ENCODE assay signal across 32 cellular contexts in genomic region chr2:181340891-181341290, GRCh38.
"Had no signal": no experiment of that assay in that cellular context is flagged by ENCODE, and none has a peak within 500 bp of the region (broad histone marks: within the 10 kb centered on the region; RNA-seq: fewer than 3 reads in every experiment).

No MANE protein-coding gene starts in this region.

- H3K27me3 ChIP-seq: brain microvascular endothelial cell, dorsolateral prefrontal cortex, gastrocnemius medialis, heart left ventricle had no signal

- H3K9me3 Mint-ChIP-seq: activated T-cell treated with anti-CD3 and anti-CD28 coated beads, Interleukin-2, amount 50 U/mL, for 4 hours; dendritic cell treated with granulocyte-macrophage colony-stimulating factor and Interleukin-4, amounts not matched to agents 40 ng/mL and 50 ng/mL, for 4 days had no signal

- ATAC-seq: activated CD4-positive, CD25-positive, alpha-beta regulatory T cell treated with anti-CD3 and anti-CD28 coated beads, Interleukin-2, amount 50 U/mL, for 24 hours; activated CD8-positive, alpha-beta T cell treated with anti-CD3 and anti-CD28 coated beads for 36 hours; activated T-cell treated with anti-CD3 and anti-CD28 coated beads, Interleukin-2, amount 50 U/mL, for 4 hours; activated T-helper 17 cell treated with anti-CD3 and anti-CD28 coated beads, Interleukin-2, amount 50 U/mL, for 72 hours; esophagus mucosa; gastrocnemius medialis; heart left ventricle; T-helper 17 cell had no signal

- H3K9me3 ChIP-seq: gastrocnemius medialis had no signal

- H3K4me3 Mint-ChIP-seq: activated B cell treated with CpG ODN at 0.5 μM for 24 hours; activated CD8-positive, alpha-beta T cell treated with anti-CD3 and anti-CD28 coated beads for 36 hours; activated naive CD8-positive, alpha-beta T cell; activated T-cell treated with anti-CD3 and anti-CD28 coated beads, Interleukin-2, amount 50 U/mL, for 4 hours; activated T-helper 17 cell treated with anti-CD3 and anti-CD28 coated beads, Interleukin-2, amount 50 U/mL, for 72 hours; central memory CD8-positive, alpha-beta T cell; dendritic cell treated with granulocyte-macrophage colony-stimulating factor and Interleukin-4, amounts not matched to agents 40 ng/mL and 50 ng/mL, for 4 days; endodermal cell; T-helper 17 cell; T-helper 2 cell treated with Interferon-gamma antibody and Interleukin-4, amounts not matched to agents 5 μg/mL and 100 μg/mL, for 36 hours had no signal

- DNase-seq: activated B cell treated with CpG ODN at 0.5 μM for 24 hours; activated CD4-positive, alpha-beta T cell treated with anti-CD3 and anti-CD28 coated beads for 48 hours; activated CD4-positive, alpha-beta T cell treated with anti-CD3 and anti-CD28 coated beads, Interleukin-2, amount 50 U/mL, for 1 hour; activated CD4-positive, alpha-beta T cell treated with anti-CD3 and anti-CD28 coated beads, Interleukin-2, amount 50 U/mL, for 48 hours; activated CD8-positive, alpha-beta memory T cell treated with anti-CD3 and anti-CD28 coated beads for 24 hours; activated CD8-positive, alpha-beta T cell treated with anti-CD3 and anti-CD28 coated beads for 36 hours; activated effector memory CD4-positive, alpha-beta T cell treated with Interleukin-2 at 50 U/mL for 16 hours; activated gamma-delta T cell treated with Interleukin-2 at 50 U/mL for 16 hours; activated naive CD4-positive, alpha-beta T cell treated with anti-CD3 and anti-CD28 coated beads, Interleukin-2, amount 50 U/mL, for 16 hours; activated naive CD4-positive, alpha-beta T cell treated with Interleukin-2 at 50 U/mL for 16 hours; activated T-cell treated with anti-CD3 and anti-CD28 coated beads, Interleukin-2, amount 50 U/mL, for 4 hours; amniotic stem cell; anterior cingulate cortex; brain microvascular endothelial cell; dorsolateral prefrontal cortex; effector memory CD4-positive, alpha-beta T cell; endodermal cell; foreskin fibroblast; gastrocnemius medialis; glutamatergic neuron; heart left ventricle; T-helper 17 cell; T1000; WERI-Rb-1 had no signal

- H3K36me3 ChIP-seq: brain microvascular endothelial cell, gastrocnemius medialis, heart left ventricle, WERI-Rb-1 had no signal

- H3K27me3 Mint-ChIP-seq: activated B cell treated with CpG ODN at 0.5 μM for 24 hours; activated CD8-positive, alpha-beta T cell treated with anti-CD3 and anti-CD28 coated beads for 36 hours; activated naive CD8-positive, alpha-beta T cell; activated T-helper 17 cell treated with anti-CD3 and anti-CD28 coated beads, Interleukin-2, amount 50 U/mL, for 72 hours; central memory CD8-positive, alpha-beta T cell; dendritic cell treated with granulocyte-macrophage colony-stimulating factor and Interleukin-4, amounts not matched to agents 40 ng/mL and 50 ng/mL, for 4 days; T-helper 17 cell had no signal

- H3K4me1 Mint-ChIP-seq: T-helper 17 cell had no signal

- H3K4me1 ChIP-seq: gastrocnemius medialis, heart left ventricle had no signal

- H3K4me3 ChIP-seq: coronary artery, dorsolateral prefrontal cortex, gastrocnemius medialis, heart left ventricle had no signal

- H3K27ac ChIP-seq: brain microvascular endothelial cell, coronary artery, dorsolateral prefrontal cortex, gastrocnemius medialis, heart left ventricle, WERI-Rb-1 had no signal

- H3K27ac Mint-ChIP-seq: activated B cell treated with CpG ODN at 0.5 μM for 24 hours; activated CD8-positive, alpha-beta T cell treated with anti-CD3 and anti-CD28 coated beads for 36 hours; activated naive CD8-positive, alpha-beta T cell; activated T-helper 17 cell treated with anti-CD3 and anti-CD28 coated beads, Interleukin-2, amount 50 U/mL, for 72 hours; dendritic cell treated with granulocyte-macrophage colony-stimulating factor and Interleukin-4, amounts not matched to agents 40 ng/mL and 50 ng/mL, for 4 days; endodermal cell; T-helper 17 cell; T-helper 2 cell treated with Interferon-gamma antibody and Interleukin-4, amounts not matched to agents 5 μg/mL and 100 μg/mL, for 36 hours had no signal
